Comparison of ENCODE assay signal across 8 cellular contexts in the genomic region with DNA sequence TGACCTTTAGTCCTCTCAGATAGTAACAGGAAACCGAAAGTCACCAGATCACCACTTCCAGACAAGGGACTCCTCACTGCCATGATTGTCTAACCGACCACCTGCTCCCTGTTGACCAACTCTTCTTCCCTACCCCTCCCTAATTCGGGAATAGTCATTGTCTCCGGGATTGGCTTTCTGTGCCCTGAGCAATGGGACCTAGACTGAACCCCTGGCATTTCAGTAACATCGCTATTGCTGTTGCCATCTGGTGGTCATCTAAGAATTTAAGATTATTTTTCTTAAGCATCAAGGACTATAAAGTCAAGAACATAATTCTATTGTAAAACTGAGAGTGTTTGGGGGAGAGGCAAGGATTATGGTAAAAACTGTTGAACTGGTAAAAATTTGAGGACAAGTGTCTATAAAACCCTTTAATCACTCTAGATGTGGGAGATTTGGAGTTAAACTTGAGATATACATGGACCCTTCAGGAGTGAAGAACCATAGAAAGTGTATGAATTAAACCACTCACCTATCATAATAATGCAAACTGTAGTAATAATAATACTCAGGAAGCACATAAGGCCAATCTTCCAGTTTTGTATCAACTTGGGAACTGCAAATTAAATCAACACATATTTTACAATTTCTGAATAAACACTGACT. TPM values are rescaled to one million over a fixed set of nuclear protein-coding genes. Genes with fewer than 3 reads are reported as not detected.
DNase-seq lines count a peak whose midpoint lies in the region; ATAC-seq and TF ChIP-seq lines count a peak whose summit lies in the region.

No MANE protein-coding gene starts in this region.

- no peaks in the 10 kb centered on the region for H3K36me3 Mint-ChIP-seq in stimulated activated naive CD8-positive, alpha-beta T cell treated with anti-CD3 and anti-CD28 coated beads, Interleukin-15, Interleukin-2, amounts not matched to agents 100 ng/mL and 50 ng/mL, for 24 hours (ENCODE audit: low read depth)

- in situ Hi-C loops in mammary epithelial cell (cut with MboI; ENCODE audit: low sequenced_read_pairs in 2 of 2) = loop anchor here (5.0 kb wide), 1 partner anchor 109 kb away; no protein-coding TSS in a partner anchor

- CTCF ChIA-PET in OCI-LY7 (lab: Charles Lee; ENCODE audit: unreplicated experiment) = no interaction called here
- CTCF ChIA-PET in mammary epithelial cell (lab: Charles Lee; ENCODE audit: low non-redundant PET) = no interaction called here

- TF ChIP-seq CTCF in GM12872 (IDR thresholded peaks at IDR 0.05; ENCODE audit: insufficient read depth, low read depth, low read length) = peak; percentile 50
- peak; percentile 87 for TF ChIP-seq CTCF in OCI-LY7 (conservative IDR thresholded peaks at IDR 0.05; ENCODE audit: low read length)
- TF ChIP-seq CTCF in mammary epithelial cell (conservative IDR thresholded peaks at IDR 0.05 in 1 of 2, IDR thresholded peaks at IDR 0.05 in 1 of 2; ENCODE audit: extremely low read depth in 1 of 2, insufficient read depth in 1 of 2, low read depth in 1 of 2, low read length in 2 of 2) = peak; percentile 15 to 58
- TF ChIP-seq CTCF in kidney epithelial cell (IDR thresholded peaks at IDR 0.05; ENCODE audit: insufficient read depth, low read length, poor library complexity, severe bottlenecking) = peak; percentile 49

- dilution Hi-C loops in mammary epithelial cell (cut with HindIII; ENCODE audit: low sequenced_read_pairs) = no loop called here

- H3K27ac ChIP-seq in OCI-LY7 (ENCODE audit: low read depth, low read length, poor library complexity, severe bottlenecking) (no peak overlapping the region), mammary epithelial cell (ENCODE audit: insufficient read depth, low read depth, low read length) (no peak overlapping the region)

- H3K4me1 ChIP-seq in OCI-LY7 (ENCODE audit: insufficient read depth, low read length, poor library complexity, severe bottlenecking) (peaks cover 11% of the 10 kb centered on the region), mammary epithelial cell (ENCODE audit: insufficient read depth, low read length) (no peaks in the 10 kb centered on the region)

- WGBS in mammary epithelial cell (ENCODE audit: low coverage, missing lambda C conversion rate) = 22% methylated on average over 5 of the region's 5 CpGs

- H3K4me3 ChIP-seq in OCI-LY7 (ENCODE audit: low read depth, low read length, poor library complexity, severe bottlenecking) = no peak overlapping the region
- no peak overlapping the region for H3K4me3 ChIP-seq in mammary epithelial cell (replicated peaks in 1 of 3; ENCODE audit: insufficient read depth in 1 of 3, low read depth in 2 of 3, low read length in 3 of 3)
- no peak overlapping the region for H3K4me3 ChIP-seq in kidney epithelial cell (ENCODE audit: low read depth, low read length)

- POLR2A ChIA-PET in OCI-LY7 (lab: Charles Lee) = interaction anchor here (1.0 to 1.2 kb wide), 2 partner anchors 175 to 179 kb away, joined by 4 to 5 read pairs; no protein-coding TSS in a partner anchor

- intact Hi-C loops in OCI-LY7 (cut with micrococcal nuclease; ENCODE audit: unreplicated experiment) = loop anchor here (1.0 to 10.0 kb wide), 3 partner anchors 112 to 219 kb away; no protein-coding TSS in a partner anchor
- intact Hi-C loops in mammary epithelial cell (cut with micrococcal nuclease) = loop anchor here (1.0 to 5.0 kb wide), 3 partner anchors 112 to 216 kb away; no protein-coding TSS in a partner anchor

- H3K27me3 Mint-ChIP-seq in stimulated activated naive CD8-positive, alpha-beta T cell treated with anti-CD3 and anti-CD28 coated beads, Interleukin-15, Interleukin-2, amounts not matched to agents 100 ng/mL and 50 ng/mL, for 24 hours = peaks cover 5% of the 10 kb centered on the region

- no peaks in the 10 kb centered on the region for H3K9me2 ChIP-seq in OCI-LY7 (ENCODE audit: insufficient read depth, low read length)

- H4K20me1 ChIP-seq in OCI-LY7 (ENCODE audit: insufficient read depth, low read length) (no peaks in the 10 kb centered on the region), mammary epithelial cell (ENCODE audit: insufficient read depth, low read length) (no peaks in the 10 kb centered on the region)

- peak overlapping the region; percentile 70 for H3K4me3 Mint-ChIP-seq in stimulated activated naive CD8-positive, alpha-beta T cell treated with anti-CD3 and anti-CD28 coated beads, Interleukin-15, Interleukin-2, amounts not matched to agents 100 ng/mL and 50 ng/mL, for 24 hours

- DNase-seq in AG08395 (ENCODE audit: low spot score) (peak; percentile 50), OCI-LY7 (ENCODE audit: low spot score) (peak; percentile 56), mammary epithelial cell (peak; percentile 21), kidney epithelial cell (ENCODE audit: low read depth) (peak; percentile 4)
- DNase-seq in activated effector memory CD4-positive, alpha-beta T cell treated with Interleukin-2 at 50 U/mL for 16 hours = no peak

- H2AFZ ChIP-seq in OCI-LY7 (ENCODE audit: low read length) = no peak overlapping the region; the same call in 1 of the 2 replicates
- H2AFZ ChIP-seq in mammary epithelial cell (ENCODE audit: low read depth, low read length) = peak overlapping the region; percentile 56

- no TSS peak for BruUV-seq in OCI-LY7 (replicated peaks; lab: Mats Ljungman, UMichigan)
- BruUV-seq in mammary epithelial cell (replicated peaks; lab: Mats Ljungman, UMichigan) = no TSS peak

- H3K9me3 Mint-ChIP-seq in stimulated activated naive CD8-positive, alpha-beta T cell treated with anti-CD3 and anti-CD28 coated beads, Interleukin-15, Interleukin-2, amounts not matched to agents 100 ng/mL and 50 ng/mL, for 24 hours = no peaks in the 10 kb centered on the region

- H3K27me3 ChIP-seq in mammary epithelial cell (ENCODE audit: insufficient read depth, low read length) = no peaks in the 10 kb centered on the region
- H3K27me3 ChIP-seq in kidney epithelial cell (ENCODE audit: control insufficient read depth, insufficient read depth, low read length) = no peaks in the 10 kb centered on the region

- H3K4me1 Mint-ChIP-seq in stimulated activated naive CD8-positive, alpha-beta T cell treated with anti-CD3 and anti-CD28 coated beads, Interleukin-15, Interleukin-2, amounts not matched to agents 100 ng/mL and 50 ng/mL, for 24 hours (ENCODE audit: low read depth) = peaks cover 21% of the 10 kb centered on the region

- H3K27ac Mint-ChIP-seq in stimulated activated naive CD8-positive, alpha-beta T cell treated with anti-CD3 and anti-CD28 coated beads, Interleukin-15, Interleukin-2, amounts not matched to agents 100 ng/mL and 50 ng/mL, for 24 hours = no peak overlapping the region

- no peaks in the 10 kb centered on the region for H3K79me2 ChIP-seq in OCI-LY7 (ENCODE audit: insufficient read depth, low read depth, low read length)
- H3K79me2 ChIP-seq in mammary epithelial cell (ENCODE audit: insufficient read depth, low read length) = no peaks in the 10 kb centered on the region

- no peaks in the 10 kb centered on the region for H3K36me3 ChIP-seq in OCI-LY7 (ENCODE audit: insufficient read depth, low read length)
- H3K36me3 ChIP-seq in mammary epithelial cell (ENCODE audit: insufficient read depth, low read length) = no peaks in the 10 kb centered on the region
- H3K36me3 ChIP-seq in kidney epithelial cell (ENCODE audit: control insufficient read depth, insufficient read depth, low read length) = no peaks in the 10 kb centered on the region

- no peak for ATAC-seq in GM19328 (IDR thresholded peaks at IDR 0.05; ENCODE audit: unreplicated experiment)

- H3K9ac ChIP-seq in mammary epithelial cell (ENCODE audit: insufficient read depth, low read length) = no peak overlapping the region

- H3K4me2 ChIP-seq in OCI-LY7 (ENCODE audit: low read length) = peak overlapping the region; percentile 17; the same call in 1 of the 2 replicates
- H3K4me2 ChIP-seq in mammary epithelial cell (ENCODE audit: insufficient read depth, low read depth, low read length) = no peak overlapping the region

- no peaks in the 10 kb centered on the region for H3K9me3 ChIP-seq in OCI-LY7 (ENCODE audit: low read length)
- H3K9me3 ChIP-seq in mammary epithelial cell (replicated peaks; ENCODE audit: insufficient read depth, low read length) = no peaks in the 10 kb centered on the region

RNA-seq across cellular contexts. Expression of a gene that starts 6.3 kb away (rescaled TPM):
- not detected in 2 replicates for total RNA-seq in OCI-LY7 (2014; rRNA removed; shearing (Covaris generic))
- total RNA-seq in OCI-LY7 (2022) = not detected in 2 replicates
- total RNA-seq in mammary epithelial cell = not detected
- not detected for polyA plus RNA-seq in mammary epithelial cell
- not detected for polyA minus RNA-seq in mammary epithelial cell
- not detected in 2 replicates for total RNA-seq in kidney epithelial cell

RNA-seq across cellular contexts. Expression of a gene that starts 44.6 kb away (rescaled TPM):
- not detected in 2 replicates for total RNA-seq in OCI-LY7 (2014; rRNA removed; shearing (Covaris generic))
- total RNA-seq in OCI-LY7 (2022) (not detected in 2 replicates), mammary epithelial cell (not detected), kidney epithelial cell (not detected in 2 replicates)
- not detected for polyA plus RNA-seq in mammary epithelial cell
- polyA minus RNA-seq in mammary epithelial cell = not detected

RNA-seq across cellular contexts. Expression of a gene that starts 45.3 kb away (rescaled TPM):
- not detected in 2 replicates for total RNA-seq in OCI-LY7 (2014; rRNA removed; shearing (Covaris generic))
- total RNA-seq in OCI-LY7 (2022) (not detected in 2 replicates), mammary epithelial cell (not detected), kidney epithelial cell (not detected in 2 replicates)
- not detected for polyA plus RNA-seq in mammary epithelial cell
- polyA minus RNA-seq in mammary epithelial cell = not detected

RNA-seq across cellular contexts. Expression of a gene that starts 56.7 kb away (rescaled TPM):
- 2.3 and 3.1 TPM in 2 replicates for total RNA-seq in OCI-LY7 (2014; rRNA removed; shearing (Covaris generic))
- total RNA-seq in OCI-LY7 (2022) (1.8 and 2.2 TPM in 2 replicates), mammary epithelial cell (under 1 TPM; 0.17 to 0.42 TPM), kidney epithelial cell (0.50 TPM in 1 of 2 replicates, not detected in the other)
- 0.44 TPM for polyA plus RNA-seq in mammary epithelial cell
- 2.1 TPM for polyA minus RNA-seq in mammary epithelial cell

Comparison
In these comparisons a context has a peak if more than half of its experiments do, and no peak if none do; other contexts are left out.
1. CTCF ChIP-seq: peak in every context shown above with its lines; median percentile 87 in OCI-LY7; 50 in GM12872; 49 in kidney epithelial cell; 36 in mammary epithelial cell.